Comparison of ENCODE assay signal across 2 cellular contexts in the genomic region with DNA sequence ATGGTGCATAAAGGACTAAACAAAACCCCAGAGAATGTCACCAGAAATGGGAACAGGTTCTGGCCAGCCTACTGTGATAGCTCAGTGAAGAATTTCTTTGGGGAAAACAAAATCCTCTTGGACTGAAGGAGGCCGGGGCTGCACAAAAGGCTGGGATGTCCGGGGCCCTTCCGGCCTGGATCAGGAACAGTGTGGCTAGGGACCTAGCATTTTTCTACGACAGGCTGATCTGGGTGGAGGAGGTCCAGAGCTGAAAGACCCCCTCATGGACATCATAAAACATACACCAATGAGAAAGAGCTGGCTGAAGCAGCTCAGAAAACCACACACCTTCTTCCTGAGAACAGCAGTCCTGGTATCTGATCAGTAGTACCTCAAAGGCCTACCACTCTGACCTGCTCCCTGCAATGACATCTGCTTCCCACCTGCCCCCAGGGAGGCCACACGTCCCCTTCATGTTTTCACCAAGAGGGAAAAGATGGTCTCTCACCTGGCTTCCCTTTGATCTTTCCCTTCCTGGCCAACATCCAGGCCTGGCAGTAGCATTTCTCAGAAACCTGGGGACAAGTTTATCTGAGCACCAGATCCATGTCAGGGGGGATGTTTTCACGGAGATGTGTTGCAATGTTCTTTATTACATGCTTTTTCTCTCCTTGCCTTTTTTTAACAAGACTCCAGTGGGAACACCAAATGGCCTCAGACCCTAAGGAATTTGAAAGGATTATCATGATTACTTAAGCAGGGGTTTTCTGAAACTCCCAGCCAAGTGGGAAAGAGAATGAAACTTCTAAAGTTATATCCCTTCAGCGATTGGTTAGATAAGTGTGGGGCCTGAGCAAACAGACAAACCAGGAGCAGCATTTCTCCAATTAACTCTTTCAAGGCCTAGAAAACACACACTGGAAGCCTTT.
TF ChIP-seq lines count a peak whose summit lies in the region.

No MANE protein-coding gene starts in this region.

TF ChIP-seq in HepG2, 621 proteins besides CTCF, POLR2A, EP300 and RAD21 (continues in another document):
- TF ChIP-seq FOXO1 (CRISPR knock-in tag; IDR thresholded peaks at IDR 0.05) (peak; percentile 25; the same call in 1 of the 2 replicates), TEAD3 (CRISPR knock-in tag; optimal IDR thresholded peaks at IDR 0.05; ENCODE audit: borderline replicate concordance) (peak; percentile 23), ATRX (CRISPR knock-in tag; IDR thresholded peaks at IDR 0.05; ENCODE audit: borderline replicate concordance) (no peak), ZFY (CRISPR knock-in tag; IDR thresholded peaks at IDR 0.05) (peak; percentile 56; the same call in 1 of the 2 replicates), HNF1A (IDR thresholded peaks at IDR 0.05; ENCODE audit: low read depth) (no peak), HNF1A (CRISPR knock-in tag; IDR thresholded peaks at IDR 0.05; ENCODE audit: borderline replicate concordance) (peak; percentile 45; the same call in 1 of the 2 replicates), SOX5 (CRISPR knock-in tag; IDR thresholded peaks at IDR 0.05; ENCODE audit: borderline replicate concordance) (peak; percentile 32; the same call in 1 of the 2 replicates), CREM (IDR thresholded peaks at IDR 0.05) (peak; percentile 54; the same call in 1 of the 2 replicates), CREM (CRISPR knock-in tag; IDR thresholded peaks at IDR 0.05) (no peak), NFE2 (CRISPR knock-in tag; IDR thresholded peaks at IDR 0.05) (no peak), HNF4A (CRISPR knock-in tag; IDR thresholded peaks at IDR 0.05) (peak; percentile 44; the same call in 1 of the 2 replicates), HDAC2 (CRISPR knock-in tag; IDR thresholded peaks at IDR 0.05) (peak; percentile 37; the same call in 1 of the 2 replicates), FOSL2 (CRISPR knock-in tag; IDR thresholded peaks at IDR 0.05) (peak; percentile 23; the same call in 1 of the 2 replicates), RARA (CRISPR knock-in tag; IDR thresholded peaks at IDR 0.05) (peak; percentile 39; the same call in 1 of the 2 replicates), GLI4 (CRISPR knock-in tag; IDR thresholded peaks at IDR 0.05; ENCODE audit: borderline replicate concordance) (no peak), ZNF605 (CRISPR knock-in tag; IDR thresholded peaks at IDR 0.05) (no peak), ZNF30 (CRISPR knock-in tag; IDR thresholded peaks at IDR 0.05) (no peak), SPEN (CRISPR knock-in tag; IDR thresholded peaks at IDR 0.05; ENCODE audit: low read depth) (0 out of 2 replicates have a peak, but pooled peaks have one; percentile 34), ETV5 (CRISPR knock-in tag; IDR thresholded peaks at IDR 0.05; ENCODE audit: borderline replicate concordance) (peak; percentile 18; the same call in 1 of the 2 replicates), PPARG (CRISPR knock-in tag; conservative IDR thresholded peaks at IDR 0.05) (peak; percentile 72; the same call in 1 of the 2 replicates), MIER2 (CRISPR knock-in tag; IDR thresholded peaks at IDR 0.05) (0 out of 2 replicates have a peak, but pooled peaks have one; percentile 20), NFKBIZ (CRISPR knock-in tag; IDR thresholded peaks at IDR 0.05) (0 out of 2 replicates have a peak, but pooled peaks have one; percentile 47)
- TF ChIP-seq, protein P1, sequence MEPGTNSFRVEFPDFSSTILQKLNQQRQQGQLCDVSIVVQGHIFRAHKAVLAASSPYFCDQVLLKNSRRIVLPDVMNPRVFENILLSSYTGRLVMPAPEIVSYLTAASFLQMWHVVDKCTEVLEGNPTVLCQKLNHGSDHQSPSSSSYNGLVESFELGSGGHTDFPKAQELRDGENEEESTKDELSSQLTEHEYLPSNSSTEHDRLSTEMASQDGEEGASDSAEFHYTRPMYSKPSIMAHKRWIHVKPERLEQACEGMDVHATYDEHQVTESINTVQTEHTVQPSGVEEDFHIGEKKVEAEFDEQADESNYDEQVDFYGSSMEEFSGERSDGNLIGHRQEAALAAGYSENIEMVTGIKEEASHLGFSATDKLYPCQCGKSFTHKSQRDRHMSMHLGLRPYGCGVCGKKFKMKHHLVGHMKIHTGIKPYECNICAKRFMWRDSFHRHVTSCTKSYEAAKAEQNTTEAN (CRISPR knock-in tag; conservative IDR thresholded peaks at IDR 0.05), result 0 out of 2 replicates have a peak, but pooled peaks have one; percentile 39
- TF ChIP-seq, protein P2, sequence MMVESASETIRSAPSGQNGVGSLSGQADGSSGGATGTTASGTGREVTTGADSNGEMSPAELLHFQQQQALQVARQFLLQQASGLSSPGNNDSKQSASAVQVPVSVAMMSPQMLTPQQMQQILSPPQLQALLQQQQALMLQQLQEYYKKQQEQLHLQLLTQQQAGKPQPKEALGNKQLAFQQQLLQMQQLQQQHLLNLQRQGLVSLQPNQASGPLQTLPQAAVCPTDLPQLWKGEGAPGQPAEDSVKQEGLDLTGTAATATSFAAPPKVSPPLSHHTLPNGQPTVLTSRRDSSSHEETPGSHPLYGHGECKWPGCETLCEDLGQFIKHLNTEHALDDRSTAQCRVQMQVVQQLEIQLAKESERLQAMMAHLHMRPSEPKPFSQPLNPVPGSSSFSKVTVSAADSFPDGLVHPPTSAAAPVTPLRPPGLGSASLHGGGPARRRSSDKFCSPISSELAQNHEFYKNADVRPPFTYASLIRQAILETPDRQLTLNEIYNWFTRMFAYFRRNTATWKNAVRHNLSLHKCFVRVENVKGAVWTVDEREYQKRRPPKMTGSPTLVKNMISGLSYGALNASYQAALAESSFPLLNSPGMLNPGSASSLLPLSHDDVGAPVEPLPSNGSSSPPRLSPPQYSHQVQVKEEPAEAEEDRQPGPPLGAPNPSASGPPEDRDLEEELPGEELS (CRISPR knock-in tag; IDR thresholded peaks at IDR 0.05), result 0 out of 2 replicates have a peak, but pooled peaks have one; percentile 17

TF ChIP-seq in WTC11, 78 proteins besides CTCF, POLR2A, EP300 and RAD21:
- no peak for TF ChIP-seq CREB1 (CRISPR knock-in tag; IDR thresholded peaks at IDR 0.05)
- no peak for TF ChIP-seq NFE2L1 (CRISPR knock-in tag; IDR thresholded peaks at IDR 0.05)
- TF ChIP-seq, protein P3, sequence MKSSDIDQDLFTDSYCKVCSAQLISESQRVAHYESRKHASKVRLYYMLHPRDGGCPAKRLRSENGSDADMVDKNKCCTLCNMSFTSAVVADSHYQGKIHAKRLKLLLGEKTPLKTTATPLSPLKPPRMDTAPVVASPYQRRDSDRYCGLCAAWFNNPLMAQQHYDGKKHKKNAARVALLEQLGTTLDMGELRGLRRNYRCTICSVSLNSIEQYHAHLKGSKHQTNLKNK (CRISPR knock-in tag; IDR thresholded peaks at IDR 0.05), result no peak
- no peak for TF ChIP-seq ERG (CRISPR knock-in tag; IDR thresholded peaks at IDR 0.05)
- TF ChIP-seq FOXP1 (CRISPR knock-in tag; IDR thresholded peaks at IDR 0.05; ENCODE audit: borderline replicate concordance), result no peak
- no peak for TF ChIP-seq CBFB (CRISPR knock-in tag; IDR thresholded peaks at IDR 0.05; ENCODE audit: low read depth)
- no peak for TF ChIP-seq ELF4 (CRISPR knock-in tag; IDR thresholded peaks at IDR 0.05; ENCODE audit: low read depth)
- TF ChIP-seq, protein P4, sequence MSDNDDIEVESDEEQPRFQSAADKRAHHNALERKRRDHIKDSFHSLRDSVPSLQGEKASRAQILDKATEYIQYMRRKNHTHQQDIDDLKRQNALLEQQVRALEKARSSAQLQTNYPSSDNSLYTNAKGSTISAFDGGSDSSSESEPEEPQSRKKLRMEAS (CRISPR knock-in tag; IDR thresholded peaks at IDR 0.05), result no peak
TF ChIP-seq in WTC11: peak in this region for 0.
